12 cellular contexts compared by ENCODE assay signal in the genomic region with DNA sequence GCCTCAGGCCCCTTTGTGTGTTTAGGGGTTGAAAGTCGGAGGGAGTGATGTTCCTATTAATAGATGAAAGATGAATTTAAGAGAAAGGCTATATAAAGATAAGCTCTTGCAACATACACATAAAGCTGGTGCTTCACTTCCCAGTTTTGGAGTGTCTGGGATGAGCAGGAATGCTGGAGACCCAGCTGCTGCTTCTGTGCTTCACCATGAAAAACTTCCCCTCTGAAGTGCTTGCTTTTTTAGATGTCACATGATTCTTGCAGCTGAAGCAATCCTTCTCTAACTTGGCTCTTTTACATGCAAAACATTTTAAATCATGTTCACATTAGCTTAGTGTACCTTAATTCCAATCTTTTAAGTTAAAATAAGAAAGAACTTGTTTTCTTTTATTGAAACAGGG. TPM values are rescaled to one million over a fixed set of nuclear protein-coding genes. Genes with fewer than 3 reads are reported as not detected.
"Had no signal": no experiment of that assay in that cellular context is flagged by ENCODE, and none has a peak within 500 bp of the region (broad histone marks: within the 10 kb centered on the region; RNA-seq: fewer than 3 reads in every experiment).

No MANE protein-coding gene starts in this region.

- H3K27ac ChIP-seq: cardiac muscle cell, colonic mucosa, stomach had no signal

- H3K9me3 ChIP-seq: colonic mucosa, stomach had no signal

- H3K27me3 ChIP-seq: cardiac muscle cell, colonic mucosa, stomach had no signal

- H3K4me1 ChIP-seq: colonic mucosa had no signal

- H3K36me3 ChIP-seq: cardiac muscle cell, colonic mucosa, stomach had no signal

- H3K4me3 ChIP-seq: cardiac muscle cell, colonic mucosa, stomach had no signal

- DNase-seq: activated CD4-positive, alpha-beta memory T cell treated with anti-CD3 and anti-CD28 coated beads, Interleukin-2, amount 10 ng/mL, durations not matched to agents 7 days and 5 days; activated CD4-positive, alpha-beta T cell treated with anti-CD3 and anti-CD28 coated beads for 1 hour; activated gamma-delta T cell; activated T-cell treated with anti-CD3 and anti-CD28 coated beads, Interleukin-2, amount 50 U/mL, for 48 hours; colonic mucosa; hypothalamus; kidney glomerular epithelial cell; midbrain; naive B cell; occipital lobe; stomach had no signal

RNA-seq across cellular contexts. Expression of gene SNCAIP, which starts 19.7 kb away (rescaled TPM):
- total RNA-seq: activated CD4-positive, alpha-beta memory T cell treated with anti-CD3 and anti-CD28 coated beads, Interleukin-2, amount 10 ng/mL, durations not matched to agents 7 days and 5 days had no signal
